ENCODE assay signal across 18 cellular contexts in genomic region chr6:128443553-128443952, GRCh38.
DNase-seq lines count a peak whose midpoint lies in the region; ATAC-seq and TF ChIP-seq lines count a peak whose summit lies in the region.
"Had no signal": no experiment of that assay in that cellular context is flagged by ENCODE, and none has a peak within 500 bp of the region (broad histone marks: within the 10 kb centered on the region; RNA-seq: fewer than 3 reads in every experiment).

No MANE protein-coding gene starts in this region.

- H4K20me1 ChIP-seq in GM23248 (ENCODE audit: insufficient read depth) (no peaks in the 10 kb centered on the region), MM.1S (ENCODE audit: insufficient read depth, low read length) (no peaks in the 10 kb centered on the region)

- no peaks in the 10 kb centered on the region for H3K9me3 ChIP-seq in GM23248 (ENCODE audit: low read depth)
- no peaks in the 10 kb centered on the region for H3K9me3 ChIP-seq in MM.1S (replicated peaks; ENCODE audit: insufficient read depth, low read length)
- H3K9me3 ChIP-seq: Caco-2, HAP-1 had no signal

- H3F3A ChIP-seq in GM23248 (ENCODE audit: insufficient read depth), result no peaks in the 10 kb centered on the region
- no peaks in the 10 kb centered on the region for H3F3A ChIP-seq in MM.1S (ENCODE audit: insufficient read depth, low read length)

- no peak for TF ChIP-seq CTCF in brain microvascular endothelial cell (IDR thresholded peaks at IDR 0.05; ENCODE audit: low read depth, low read length, missing control alignments)
- TF ChIP-seq CTCF in foreskin keratinocyte (conservative IDR thresholded peaks at IDR 0.05), result no peak
- TF ChIP-seq CTCF in MM.1S (IDR thresholded peaks at IDR 0.05; ENCODE audit: low read length), result no peak

- H3K9ac ChIP-seq in GM23248 (no peak overlapping the region), MM.1S (ENCODE audit: low read length) (no peak overlapping the region)

- no peak overlapping the region for H3K4me3 ChIP-seq in GM23248
- H3K4me3 ChIP-seq in brain microvascular endothelial cell (ENCODE audit: low read depth, low read length), result no peak overlapping the region
- no peak overlapping the region for H3K4me3 ChIP-seq in MM.1S (ENCODE audit: low read length)
- H3K4me3 ChIP-seq: HAP-1 had no signal

- peak; percentile 4 for DNase-seq in GM23248
- peak; percentile 23 for DNase-seq in brain microvascular endothelial cell
- DNase-seq in foreskin keratinocyte, result peak; percentile 22 to 73
- DNase-seq in non-pigmented ciliary epithelial cell (ENCODE audit: low read depth), result peak; percentile 43
- no peak for DNase-seq in NCI-H748 treated with DMSO at 0.1 percent for 48 hours (lab: John Stamatoyannopoulos, UW)
- DNase-seq in stimulated activated CD4-positive, alpha-beta T cell treated with anti-CD3 and anti-CD28 coated beads, Interleukin-15, amount 100 ng/mL, for 24 hours, result no peak
- no peak for DNase-seq in MM.1S
- DNase-seq: AML-193; Caco-2; DMS53; NCI-H1436; NCI-H2081; NCI-H2227 treated with DMSO at 0.1 percent for 48 hours; NCI-H526; NK-92 treated with Interleukin-12 subunit alpha and Interleukin-12 subunit beta, amount 100 ng/mL, for 24 hours; PC-3 had no signal

- H3K79me2 ChIP-seq in GM23248 (ENCODE audit: insufficient read depth) (peaks cover 15% of the 10 kb centered on the region; the same call in 1 of the 2 replicates), MM.1S (ENCODE audit: low read length) (no peaks in the 10 kb centered on the region)

- no peaks in the 10 kb centered on the region for H3K9me2 ChIP-seq in GM23248 (ENCODE audit: insufficient read depth)
- H3K9me2 ChIP-seq in MM.1S (replicated peaks; ENCODE audit: insufficient read depth, low read length), result no peaks in the 10 kb centered on the region

- in situ Hi-C loops in GM23248 (cut with MboI) (no loop called here), brain microvascular endothelial cell (cut with HindIII; ENCODE audit: low pct_ligation_motif_present, low sequenced_read_pairs) (no loop called here)

- H3K27ac ChIP-seq in GM23248 (no peak overlapping the region), brain microvascular endothelial cell (no peak overlapping the region), foreskin keratinocyte (peak overlapping the region; percentile 10), MM.1S (ENCODE audit: low read length) (no peak overlapping the region)

- WGBS in GM23248 (ENCODE audit: low coverage in 1 of 2, low lambda C conversion rate in 2 of 2, missing lambda C conversion rate in 2 of 2), 2 experiments, result 97 to 100% methylated on average over 3 of the region's 3 CpGs

- H3K36me3 ChIP-seq in GM23248 (ENCODE audit: low read depth) (no peaks in the 10 kb centered on the region), brain microvascular endothelial cell (replicated peaks) (no peaks in the 10 kb centered on the region), MM.1S (replicated peaks; ENCODE audit: insufficient read depth, low read length) (no peaks in the 10 kb centered on the region)
- H3K36me3 ChIP-seq: HAP-1 had no signal

- H3K27me3 ChIP-seq in GM23248 (replicated peaks; ENCODE audit: insufficient read depth), result no peaks in the 10 kb centered on the region
- H3K27me3 ChIP-seq in brain microvascular endothelial cell (replicated peaks), result no peaks in the 10 kb centered on the region
- no peaks in the 10 kb centered on the region for H3K27me3 ChIP-seq in foreskin keratinocyte
- no peaks in the 10 kb centered on the region for H3K27me3 ChIP-seq in MM.1S (replicated peaks; ENCODE audit: insufficient read depth, low read length)

- H2AFZ ChIP-seq in GM23248, result no peak overlapping the region
- H2AFZ ChIP-seq in MM.1S (ENCODE audit: low read length), result no peak overlapping the region

- no peak overlapping the region for H3K4me2 ChIP-seq in GM23248 (ENCODE audit: unreplicated experiment)
- no peak overlapping the region for H3K4me2 ChIP-seq in MM.1S (ENCODE audit: low read depth, low read length)

- H3K4me1 ChIP-seq in GM23248 (ENCODE audit: insufficient read depth), result no peaks in the 10 kb centered on the region
- peaks cover 19% of the 10 kb centered on the region for H3K4me1 ChIP-seq in foreskin keratinocyte
- H3K4me1 ChIP-seq in MM.1S (ENCODE audit: low read length), result no peaks in the 10 kb centered on the region

- peak; percentile 70 for ATAC-seq in foreskin keratinocyte
- no peak for ATAC-seq in GM19467 (IDR thresholded peaks at IDR 0.05; ENCODE audit: unreplicated experiment)
- ATAC-seq: PC-3 had no signal

Comparison
In these comparisons a context has a peak if more than half of its experiments do, and no peak if none do; other contexts are left out.
1. DNase-seq: peak in GM23248 (single experiment), brain microvascular endothelial cell (single experiment), foreskin keratinocyte (2 of 2) and non-pigmented ciliary epithelial cell (single experiment); none in NCI-H748 treated with DMSO at 0.1 percent for 48 hours (single experiment), stimulated activated CD4-positive, alpha-beta T cell treated with anti-CD3 and anti-CD28 coated beads, Interleukin-15, amount 100 ng/mL, for 24 hours (single experiment) and MM.1S (single experiment).